Comparison of ENCODE assay signal across 20 cellular contexts in genomic region chr5:61532983-61533382, GRCh38.
"Had no signal": no experiment of that assay in that cellular context is flagged by ENCODE, and none has a peak within 500 bp of the region (broad histone marks: within the 10 kb centered on the region; RNA-seq: fewer than 3 reads in every experiment).

No MANE protein-coding gene starts in this region.

- DNase-seq: KBM-7, MG63, NCI-H1092, NCI-H1105 treated with DMSO at 0.1 percent for 48 hours, NCI-H1417 treated with DMSO at 0.1 percent for 48 hours, NCI-H146, NCI-H1694 treated with DMSO at 0.1 percent for 48 hours, NCI-H1930, NCI-H2081, NCI-H2107, NCI-H2227 treated with DMSO at 0.1 percent for 48 hours, NCI-H524, NCI-H526 treated with DMSO at 0.1 percent for 48 hours, NCI-H748 treated with DMSO at 0.1 percent for 48 hours, Right ventricle myocardium superior, RPMI8226, SIG-M5 had no signal

- H3K9me3 ChIP-seq: MG63, SJSA1 had no signal

- H3K36me3 ChIP-seq: MG63 had no signal

- H3K27me3 ChIP-seq: MG63, SJSA1 had no signal

- H3K4me1 ChIP-seq: SJSA1 had no signal

- FAIRE-seq: RCC 7860 had no signal

- H3K4me3 ChIP-seq: MG63, SJSA1, SK-N-MC had no signal

- H3K27ac ChIP-seq: SJSA1, SK-N-MC had no signal
